In genomic region chrX:149504226-149504914, GRCh38 we compare ENCODE assay signal across 8 cellular contexts. TPM values are rescaled to one million over a fixed set of nuclear protein-coding genes. Genes with fewer than 3 reads are reported as not detected.
A peak's percentile ranks its signal among the peaks of the same experiment; 100 is the strongest.
DNase-seq lines count a peak whose midpoint lies in the region; ATAC-seq, FAIRE-seq and TF ChIP-seq lines count a peak whose summit lies in the region.

No MANE protein-coding gene starts in this region.

- H3K4me1 Mint-ChIP-seq in activated naive CD4-positive, alpha-beta T cell treated with anti-CD3 and anti-CD28 coated beads for 36 hours (ENCODE audit: low read depth), result peaks cover 29% of the 10 kb centered on the region

- ATAC-seq in GM18867 (IDR thresholded peaks at IDR 0.05; ENCODE audit: unreplicated experiment), result peak; percentile 40
- peak; percentile 45 for ATAC-seq in HG03159 (IDR thresholded peaks at IDR 0.05; ENCODE audit: unreplicated experiment)

- H3K4me1 ChIP-seq in left ventricle myocardium inferior, result peaks cover 16% of the 10 kb centered on the region

- H3K27me3 ChIP-seq in left ventricle myocardium inferior (ENCODE audit: low read depth), result no peaks in the 10 kb centered on the region

- intact Hi-C loops in activated naive CD4-positive, alpha-beta T cell treated with anti-CD3 and anti-CD28 coated beads for 36 hours (cut with micrococcal nuclease), result loop anchor here (2.0 to 10.0 kb wide), 2 partner anchors 18 to 1480 kb away; partner anchors contain the start of gene HMGB3
- intact Hi-C loops in left ventricle myocardium inferior (cut with micrococcal nuclease), result no loop called here

- H3K36me3 ChIP-seq in left ventricle myocardium inferior, result peaks cover 17% of the 10 kb centered on the region

- CTCF ChIA-PET in activated naive CD4-positive, alpha-beta T cell treated with anti-CD3 and anti-CD28 coated beads for 36 hours (lab: Charles Lee), result interaction anchor here (0.7 kb wide), 2 partner anchors 37 to 124 kb away, joined by 3 to 4 read pairs; partner anchors contain the start of gene EOLA1

- H3K9me3 Mint-ChIP-seq in activated naive CD4-positive, alpha-beta T cell treated with anti-CD3 and anti-CD28 coated beads for 36 hours, result no peaks in the 10 kb centered on the region

- H3K4me3 ChIP-seq in left ventricle myocardium inferior (peak overlapping the region; percentile 78), skin epidermis (peak overlapping the region; percentile 36 to 57 (median 51))

- peak overlapping the region; percentile 91 for H3K27ac ChIP-seq in left ventricle myocardium inferior (replicated peaks)
- peak overlapping the region; percentile 58 to 94 (median 88) for H3K27ac ChIP-seq in skin epidermis

- peaks cover 5% of the 10 kb centered on the region for H3K36me3 Mint-ChIP-seq in activated naive CD4-positive, alpha-beta T cell treated with anti-CD3 and anti-CD28 coated beads for 36 hours (ENCODE audit: low read depth)

- peak overlapping the region; percentile 86 for H3K4me3 Mint-ChIP-seq in activated naive CD4-positive, alpha-beta T cell treated with anti-CD3 and anti-CD28 coated beads for 36 hours

- no peaks in the 10 kb centered on the region for H3K9me3 ChIP-seq in left ventricle myocardium inferior (replicated peaks)

- no peak for DNase-seq in AG09319 (ENCODE audit: extremely low read depth, low read depth)
- peak; percentile 17 for DNase-seq in RCC 7860 (ENCODE audit: low spot score)
- peak; percentile 81 for DNase-seq in activated naive CD4-positive, alpha-beta T cell treated with anti-CD3 and anti-CD28 coated beads for 36 hours
- DNase-seq in left ventricle myocardium inferior, result no peak
- DNase-seq in DMS114 treated with DMSO at 0.1 percent for 48 hours (lab: John Stamatoyannopoulos, UW; ENCODE audit: unreplicated experiment), result no peak

- FAIRE-seq in RCC 7860 (lab: Jason Lieb, UNC), result no peak

- peak overlapping the region; percentile 93 for H3K27ac Mint-ChIP-seq in activated naive CD4-positive, alpha-beta T cell treated with anti-CD3 and anti-CD28 coated beads for 36 hours

- TF ChIP-seq CTCF in AG09319 (IDR thresholded peaks at IDR 0.05; ENCODE audit: low read depth, low read length), result peak; percentile 39
- TF ChIP-seq CTCF in left ventricle myocardium inferior (IDR thresholded peaks at IDR 0.05; ENCODE audit: borderline replicate concordance), result peak; percentile 15

- H3K27me3 Mint-ChIP-seq in activated naive CD4-positive, alpha-beta T cell treated with anti-CD3 and anti-CD28 coated beads for 36 hours (ENCODE audit: low read depth), result no peaks in the 10 kb centered on the region

RNA-seq across cellular contexts. Expression of gene IDS, which starts 0.7 kb away (rescaled TPM):
- total RNA-seq in activated naive CD4-positive, alpha-beta T cell treated with anti-CD3 and anti-CD28 coated beads for 36 hours, result 10 to 100 TPM; 39.9 to 43.1 TPM
- 86.3 TPM for total RNA-seq in left ventricle myocardium inferior

RNA-seq across cellular contexts. Expression of gene EOLA1, which starts 36.4 kb away (rescaled TPM):
- 10 to 100 TPM; 14.7 to 16.2 TPM for total RNA-seq in activated naive CD4-positive, alpha-beta T cell treated with anti-CD3 and anti-CD28 coated beads for 36 hours
- total RNA-seq in left ventricle myocardium inferior, result 31.3 TPM

RNA-seq across cellular contexts. Expression of gene HSFX3, which starts 45.4 kb away (rescaled TPM):
- total RNA-seq in activated naive CD4-positive, alpha-beta T cell treated with anti-CD3 and anti-CD28 coated beads for 36 hours, result not detected
- 0.25 TPM for total RNA-seq in left ventricle myocardium inferior

Comparison
In these comparisons a context has a peak if more than half of its experiments do, and no peak if none do; other contexts are left out.
1. DNase-seq: peak in RCC 7860 (single experiment) and activated naive CD4-positive, alpha-beta T cell treated with anti-CD3 and anti-CD28 coated beads for 36 hours (single experiment); none in AG09319 (single experiment), left ventricle myocardium inferior (single experiment) and DMS114 treated with DMSO at 0.1 percent for 48 hours (single experiment).